Comparison of ENCODE assay signal across 8 cellular contexts in the genomic region with DNA sequence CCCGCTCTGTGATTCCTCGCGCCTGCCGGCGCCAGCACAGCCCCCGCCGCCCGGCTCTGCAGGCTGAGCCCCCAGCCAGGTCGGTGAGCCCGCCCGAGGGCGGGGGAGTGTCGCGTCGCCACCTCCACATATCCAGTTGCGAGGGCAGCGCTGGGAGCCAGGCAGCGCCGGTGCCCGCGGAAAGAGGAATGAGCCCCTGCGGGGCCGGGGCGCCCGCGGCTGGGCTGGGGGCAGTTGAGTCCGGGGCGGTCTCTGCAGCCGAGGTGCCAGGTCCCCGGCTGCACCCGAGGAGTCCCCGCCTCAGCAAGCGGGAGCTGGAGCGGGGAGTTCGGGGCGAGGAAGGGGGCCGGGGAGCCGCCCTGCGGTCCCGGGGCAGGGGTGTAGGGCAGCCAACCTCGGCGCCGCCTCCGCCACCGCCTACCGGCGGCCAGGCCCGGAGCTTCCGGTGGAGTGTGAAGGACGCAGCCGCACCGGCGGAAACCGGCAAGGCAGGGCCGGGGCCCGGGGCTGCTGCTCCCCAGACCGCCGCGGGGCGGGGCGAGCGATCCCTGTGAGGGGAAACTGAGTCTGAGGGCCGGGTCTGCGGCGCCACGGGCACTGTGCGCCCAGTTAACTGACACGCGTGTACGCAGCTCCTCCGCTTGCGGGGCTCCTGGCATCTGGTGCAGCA. TPM values are rescaled to one million over a fixed set of nuclear protein-coding genes. Genes with fewer than 3 reads are reported as not detected.
DNase-seq lines count a peak whose midpoint lies in the region; ATAC-seq and TF ChIP-seq lines count a peak whose summit lies in the region.

No MANE protein-coding gene starts in this region.

- DNase-seq in CD1c-positive myeloid dendritic cell (ENCODE audit: extremely low spot score) (peak; percentile 70), HuH-7 (ENCODE audit: low spot score) (peak; percentile 88), T-helper 2 cell (peak; percentile 50 to 88 (median 66)), body of pancreas (peak; percentile 81 to 85 (median 84)), foreskin melanocyte (no peak)

- H3K4me3 ChIP-seq in body of pancreas (peak overlapping the region; percentile 71 to 73), iPS-20b (ENCODE audit: low read length) (peak overlapping the region; percentile 72), skeletal muscle satellite cell (ENCODE audit: low read length) (peak overlapping the region; percentile 71)

- peak overlapping the region; percentile 68; the same call in 1 of the 2 replicates for H3K9ac ChIP-seq in iPS-20b (ENCODE audit: low read depth, low read length)
- H3K9ac ChIP-seq in skeletal muscle satellite cell (ENCODE audit: low read depth, low read length), result peak overlapping the region; percentile 82

- TF ChIP-seq CTCF in body of pancreas (IDR thresholded peaks at IDR 0.05), result peak in 5 of 7 experiments; percentile 13 to 46 (median 38)

- peak; percentile 78 to 87 (median 80) for TF ChIP-seq POLR2A in body of pancreas (IDR thresholded peaks at IDR 0.05)

- H3K36me3 ChIP-seq in body of pancreas (replicated peaks in 1 of 2; ENCODE audit: insufficient read depth in 1 of 2, low read depth in 2 of 2) (no peaks in the 10 kb centered on the region), iPS-20b (ENCODE audit: insufficient read depth, low read depth, low read length) (no peaks in the 10 kb centered on the region), skeletal muscle satellite cell (ENCODE audit: insufficient read depth, low read length) (no peaks in the 10 kb centered on the region)

- H3K27me3 ChIP-seq in body of pancreas, result no peaks in the 10 kb centered on the region
- H3K27me3 ChIP-seq in iPS-20b (ENCODE audit: insufficient read depth, low read length), result peaks cover 11% of the 10 kb centered on the region; the same call in 1 of the 2 replicates
- no peaks in the 10 kb centered on the region for H3K27me3 ChIP-seq in skeletal muscle satellite cell (ENCODE audit: control insufficient read depth, insufficient read depth, low read length)

- H3K9me3 ChIP-seq in body of pancreas (no peaks in the 10 kb centered on the region), iPS-20b (ENCODE audit: insufficient read depth, low read depth, low read length) (no peaks in the 10 kb centered on the region), skeletal muscle satellite cell (replicated peaks; ENCODE audit: low read length) (no peaks in the 10 kb centered on the region)

- intact Hi-C loops in body of pancreas (cut with DNase I), result loop anchor here (5.0 kb wide), 1 partner anchor 52 kb away; the partner anchor contains the start of gene PHF19

- WGBS in body of pancreas, 2 donors, result 1% methylated on average over 15 to 69 of the region's 72 CpGs

- peak; percentile 38 for ATAC-seq in GM19372 (IDR thresholded peaks at IDR 0.05; ENCODE audit: low read depth, unreplicated experiment)
- ATAC-seq in body of pancreas, result peak; percentile 91

- H3K4me1 ChIP-seq in body of pancreas (peaks cover 13% of the 10 kb centered on the region), iPS-20b (ENCODE audit: insufficient read depth, low read length) (peaks cover 12% of the 10 kb centered on the region; the same call in 1 of the 2 replicates), skeletal muscle satellite cell (ENCODE audit: control insufficient read depth, insufficient read depth, low read length) (peaks cover 50% of the 10 kb centered on the region)

- H3K27ac ChIP-seq in body of pancreas (peak overlapping the region; percentile 49 to 93 (median 80)), iPS-20b (ENCODE audit: low read length) (no peak overlapping the region)

- peak overlapping the region; percentile 89 for H3K4me2 ChIP-seq in skeletal muscle satellite cell (ENCODE audit: low read length)

RNA-seq across cellular contexts. Expression of gene TRAF1, which starts 2.3 kb away (rescaled TPM):
- total RNA-seq in body of pancreas, result 1 to 10 TPM; 4.4 to 8.2 TPM
- 1.1 and 4.1 TPM in 2 replicates for total RNA-seq in skeletal muscle satellite cell (2012; rRNA removed)

RNA-seq across cellular contexts. Expression of gene PHF19, which starts 51.9 kb away (rescaled TPM):
- total RNA-seq in body of pancreas, result 1 to 10 TPM; 5.4 to 6.9 TPM
- 21.0 and 25.8 TPM in 2 replicates for total RNA-seq in skeletal muscle satellite cell (2012; rRNA removed)
